In the genomic region with DNA sequence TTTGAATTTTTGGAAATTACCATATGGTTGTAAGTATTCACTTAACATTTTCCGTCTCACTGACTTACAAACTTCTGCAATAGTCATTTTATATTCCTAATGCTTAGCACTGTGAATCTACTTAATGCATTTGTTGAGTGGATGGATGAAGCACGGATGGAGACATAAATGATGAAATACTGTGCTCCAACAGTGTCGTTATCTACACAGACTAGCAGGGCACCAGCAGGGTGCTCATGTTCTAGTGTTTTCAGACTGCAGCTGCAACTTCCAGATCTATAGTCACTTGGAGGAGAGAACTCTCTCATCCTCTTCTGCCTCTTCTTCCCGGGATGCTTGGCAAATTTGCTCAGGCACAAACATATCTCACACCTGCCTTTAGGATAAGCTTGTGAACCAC, we compare ENCODE assay signal across 1 cellular context.
TF ChIP-seq lines count a peak whose summit lies in the region.

No MANE protein-coding gene starts in this region.

TF ChIP-seq in H1, 55 proteins besides CTCF, POLR2A, EP300 and RAD21 (continued from another document):
- TF ChIP-seq FOSL1 (IDR thresholded peaks at IDR 0.05; ENCODE audit: insufficient read depth, low read depth, low read length), result no peak
- no peak for TF ChIP-seq RXRA (IDR thresholded peaks at IDR 0.05; ENCODE audit: insufficient read depth, low read depth, low read length)
